In the genomic region with DNA sequence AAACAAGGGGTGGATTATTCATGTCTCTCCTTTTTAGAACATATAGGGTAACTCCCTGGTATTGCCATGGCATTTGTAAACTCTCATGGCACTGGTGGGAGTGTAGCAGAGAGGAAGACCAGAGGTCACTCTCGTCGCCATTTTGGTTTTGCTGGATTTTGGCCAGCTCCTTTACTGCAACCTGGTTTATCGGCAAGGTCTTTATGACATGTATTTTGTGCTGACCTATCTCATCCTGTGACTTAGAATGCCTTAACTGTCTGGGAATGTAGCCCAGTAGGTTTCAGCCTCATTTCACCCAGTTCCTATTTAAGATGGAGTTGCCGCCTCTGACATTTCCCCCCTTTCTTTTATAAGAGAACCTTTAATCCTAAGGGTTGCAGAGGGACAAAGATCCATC, we compare ENCODE assay signal across 20 cellular contexts. TPM values are rescaled to one million over a fixed set of nuclear protein-coding genes. Genes with fewer than 3 reads are reported as not detected.
DNase-seq lines count a peak whose midpoint lies in the region; ATAC-seq, FAIRE-seq and TF ChIP-seq lines count a peak whose summit lies in the region.
"Had no signal": no experiment of that assay in that cellular context is flagged by ENCODE, and none has a peak within 500 bp of the region (broad histone marks: within the 10 kb centered on the region; RNA-seq: fewer than 3 reads in every experiment).

No MANE protein-coding gene starts in this region.

- TF ChIP-seq CTCF in progenitor cell of endocrine pancreas (IDR thresholded peaks at IDR 0.05; ENCODE audit: unreplicated experiment) = no peak

- FAIRE-seq in GM19239 (lab: Jason Lieb, UNC) = no peak

- no peak for ATAC-seq in activated CD8-positive, alpha-beta memory T cell treated with anti-CD3 and anti-CD28 coated beads, Interleukin-2, amount 10 ng/mL, durations not matched to agents 7 days and 5 days
- ATAC-seq: WTC11 had no signal

- peaks cover 7% of the 10 kb centered on the region for H3K9me3 Mint-ChIP-seq in progenitor cell of endocrine pancreas (ENCODE audit: low read depth)
- H3K9me3 Mint-ChIP-seq in activated CD8-positive, alpha-beta memory T cell treated with anti-CD3 and anti-CD28 coated beads, Interleukin-2, amount 10 ng/mL, durations not matched to agents 7 days and 5 days (ENCODE audit: low read depth) = no peaks in the 10 kb centered on the region
- H3K9me3 Mint-ChIP-seq: activated naive CD4-positive, alpha-beta T cell treated with anti-CD3 and anti-CD28 coated beads, Interleukin-2, amount 10 ng/mL, durations not matched to agents 7 days and 5 days; dendritic cell treated with granulocyte-macrophage colony-stimulating factor and Interleukin-4, amounts not matched to agents 40 ng/mL and 50 ng/mL, for 4 days had no signal

- H3K27me3 Mint-ChIP-seq in progenitor cell of endocrine pancreas = no peaks in the 10 kb centered on the region
- peaks cover 5% of the 10 kb centered on the region for H3K27me3 Mint-ChIP-seq in activated CD8-positive, alpha-beta memory T cell treated with anti-CD3 and anti-CD28 coated beads, Interleukin-2, amount 10 ng/mL, durations not matched to agents 7 days and 5 days
- H3K27me3 Mint-ChIP-seq: activated naive CD4-positive, alpha-beta T cell treated with anti-CD3 and anti-CD28 coated beads, Interleukin-2, amount 10 ng/mL, durations not matched to agents 7 days and 5 days; dendritic cell treated with granulocyte-macrophage colony-stimulating factor and Interleukin-4, amounts not matched to agents 40 ng/mL and 50 ng/mL, for 4 days had no signal

- H3K4me1 Mint-ChIP-seq in progenitor cell of endocrine pancreas (ENCODE audit: low read depth) = peaks cover 41% of the 10 kb centered on the region
- no peaks in the 10 kb centered on the region for H3K4me1 Mint-ChIP-seq in activated CD8-positive, alpha-beta memory T cell treated with anti-CD3 and anti-CD28 coated beads, Interleukin-2, amount 10 ng/mL, durations not matched to agents 7 days and 5 days
- H3K4me1 Mint-ChIP-seq: activated naive CD4-positive, alpha-beta T cell treated with anti-CD3 and anti-CD28 coated beads, Interleukin-2, amount 10 ng/mL, durations not matched to agents 7 days and 5 days; WTC11 had no signal

- peaks cover 43% of the 10 kb centered on the region for H3K36me3 Mint-ChIP-seq in progenitor cell of endocrine pancreas (ENCODE audit: insufficient read depth)
- H3K36me3 Mint-ChIP-seq in activated CD8-positive, alpha-beta memory T cell treated with anti-CD3 and anti-CD28 coated beads, Interleukin-2, amount 10 ng/mL, durations not matched to agents 7 days and 5 days = peaks cover 10% of the 10 kb centered on the region
- H3K36me3 Mint-ChIP-seq: activated CD4-positive, alpha-beta memory T cell treated with anti-CD3 and anti-CD28 coated beads for 36 hours had no signal

- CTCF ChIA-PET in activated CD8-positive, alpha-beta memory T cell treated with anti-CD3 and anti-CD28 coated beads, Interleukin-2, amount 10 ng/mL, durations not matched to agents 7 days and 5 days (lab: Charles Lee) = no interaction called here

- H3K4me3 Mint-ChIP-seq in progenitor cell of endocrine pancreas (ENCODE audit: low read depth) = no peak overlapping the region
- H3K4me3 Mint-ChIP-seq in activated CD8-positive, alpha-beta memory T cell treated with anti-CD3 and anti-CD28 coated beads, Interleukin-2, amount 10 ng/mL, durations not matched to agents 7 days and 5 days = no peak overlapping the region
- H3K4me3 Mint-ChIP-seq: activated CD4-positive, alpha-beta memory T cell treated with anti-CD3 and anti-CD28 coated beads for 36 hours; activated naive CD4-positive, alpha-beta T cell treated with anti-CD3 and anti-CD28 coated beads, Interleukin-2, amount 10 ng/mL, durations not matched to agents 7 days and 5 days; dendritic cell treated with granulocyte-macrophage colony-stimulating factor and Interleukin-4, amounts not matched to agents 40 ng/mL and 50 ng/mL, for 4 days; neural crest cell; WTC11 had no signal

- DNase-seq in EH (ENCODE audit: low read depth) = peak; percentile 58
- peak; percentile 43 for DNase-seq in NCI-H226
- DNase-seq in dermis blood vessel endothelial cell = peak; percentile 70
- DNase-seq in progenitor cell of endocrine pancreas (ENCODE audit: low spot score, unreplicated experiment) = no peak
- DNase-seq in GM19239 (ENCODE audit: insufficient read length, low spot score) = no peak
- DNase-seq in NCI-H1048 (lab: John Stamatoyannopoulos, UW) = no peak
- no peak for DNase-seq in activated gamma-delta T cell treated with Interleukin-2 at 50 U/mL for 16 hours
- no peak for DNase-seq in activated CD8-positive, alpha-beta memory T cell treated with anti-CD3 and anti-CD28 coated beads, Interleukin-2, amount 10 ng/mL, durations not matched to agents 7 days and 5 days
- DNase-seq: activated CD4-positive, alpha-beta memory T cell treated with anti-CD3 and anti-CD28 coated beads for 36 hours; activated naive CD4-positive, alpha-beta T cell treated with anti-CD3 and anti-CD28 coated beads, Interleukin-2, amount 10 ng/mL, durations not matched to agents 7 days and 5 days; activated T-cell treated with anti-CD3 and anti-CD28 coated beads, Interleukin-2, amount 50 U/mL, for 1 hour; DMS79 treated with DMSO at 0.1 percent for 48 hours; foreskin melanocyte; kidney glomerular epithelial cell; midbrain; NCI-H1694; T-helper 2 cell had no signal

- peak overlapping the region; percentile 74 for H3K27ac Mint-ChIP-seq in progenitor cell of endocrine pancreas
- H3K27ac Mint-ChIP-seq in activated CD8-positive, alpha-beta memory T cell treated with anti-CD3 and anti-CD28 coated beads, Interleukin-2, amount 10 ng/mL, durations not matched to agents 7 days and 5 days = no peak overlapping the region
- H3K27ac Mint-ChIP-seq: activated CD4-positive, alpha-beta memory T cell treated with anti-CD3 and anti-CD28 coated beads for 36 hours; activated naive CD4-positive, alpha-beta T cell treated with anti-CD3 and anti-CD28 coated beads, Interleukin-2, amount 10 ng/mL, durations not matched to agents 7 days and 5 days; dendritic cell treated with granulocyte-macrophage colony-stimulating factor and Interleukin-4, amounts not matched to agents 40 ng/mL and 50 ng/mL, for 4 days; WTC11 had no signal

RNA-seq across cellular contexts. Expression of a gene that starts 45.8 kb away (rescaled TPM):
- total RNA-seq in dermis blood vessel endothelial cell = 84.3 and 117 TPM in 2 replicates
- total RNA-seq in progenitor cell of endocrine pancreas = 62.5 and 66.1 TPM in 2 replicates
- total RNA-seq in activated CD8-positive, alpha-beta memory T cell treated with anti-CD3 and anti-CD28 coated beads, Interleukin-2, amount 10 ng/mL, durations not matched to agents 7 days and 5 days = 10 to 100 TPM; 10.2 to 21.1 TPM

Comparison
In these comparisons a context has a peak if more than half of its experiments do, and no peak if none do; other contexts are left out.
1. DNase-seq: peak in EH (single experiment), NCI-H226 (single experiment) and dermis blood vessel endothelial cell (single experiment); none in progenitor cell of endocrine pancreas (single experiment), GM19239 (single experiment), NCI-H1048 (single experiment), activated gamma-delta T cell treated with Interleukin-2 at 50 U/mL for 16 hours (single experiment) and activated CD8-positive, alpha-beta memory T cell treated with anti-CD3 and anti-CD28 coated beads, Interleukin-2, amount 10 ng/mL, durations not matched to agents 7 days and 5 days (single experiment).